Comparison of ENCODE assay signal across 8 cellular contexts in the genomic region with DNA sequence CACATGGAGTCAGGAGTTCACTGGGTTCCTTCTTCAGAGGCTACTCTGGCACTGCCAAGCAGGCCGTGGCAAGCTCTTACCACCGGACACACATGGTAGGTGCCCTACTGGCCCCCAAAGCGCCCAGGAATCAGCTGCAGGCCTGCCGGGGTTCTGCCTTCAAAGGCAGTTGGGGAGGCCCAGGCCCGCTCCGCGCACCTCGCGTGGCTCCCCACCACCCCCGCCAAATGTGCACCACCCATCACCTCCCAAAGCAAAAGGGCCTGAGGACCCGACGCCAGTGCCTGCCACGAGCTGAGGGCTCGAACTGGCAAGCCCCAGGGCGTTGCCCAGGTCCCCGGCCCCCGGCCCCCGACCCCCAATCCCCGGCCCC. TPM values are rescaled to one million over a fixed set of nuclear protein-coding genes. Genes with fewer than 3 reads are reported as not detected.
DNase-seq lines count a peak whose midpoint lies in the region; ATAC-seq and TF ChIP-seq lines count a peak whose summit lies in the region.

No MANE protein-coding gene starts in this region.

- peaks cover 0 to 2% of the 10 kb centered on the region in 2 donors for H3K27me3 Mint-ChIP-seq in CD4-positive, alpha-beta memory T cell
- peaks cover 0 to 1% of the 10 kb centered on the region in 2 donors for H3K27me3 Mint-ChIP-seq in T-cell
- H3K27me3 Mint-ChIP-seq in effector memory CD8-positive, alpha-beta T cell = no peaks in the 10 kb centered on the region

- CTCF ChIA-PET in CD4-positive, alpha-beta memory T cell (lab: Charles Lee; ENCODE audit: partially characterized antibody) = interaction anchor here (1.2 kb wide), 1 partner anchor 143 kb away, joined by 5 read pairs; no protein-coding TSS in a partner anchor
- CTCF ChIA-PET in T-cell (lab: Charles Lee) = interaction anchor here in 1 of 2 donors (0.9 kb wide), 2 partner anchors 326 to 372 kb away, joined by 3 to 4 read pairs; no protein-coding TSS in a partner anchor

- H2AFZ ChIP-seq in neural cell (ENCODE audit: low read depth, low read length) = no peak overlapping the region

- H3K36me3 ChIP-seq in CD4-positive, alpha-beta memory T cell (ENCODE audit: insufficient read depth, low read length) = no peaks in the 10 kb centered on the region
- no peaks in the 10 kb centered on the region for H3K36me3 ChIP-seq in neural cell (ENCODE audit: insufficient read depth, low read length)

- peak overlapping the region; percentile 84 for H3K9ac ChIP-seq in neural cell (ENCODE audit: low read length)

- intact Hi-C loops in CD4-positive, alpha-beta memory T cell (cut with micrococcal nuclease) = loop anchor here (5.0 to 10.0 kb wide), 3 partner anchors 83 to 1140 kb away; partner anchors contain the start of gene ULK4

- no peaks in the 10 kb centered on the region for H3K79me2 ChIP-seq in neural cell (replicated peaks; ENCODE audit: insufficient read depth, low read length)

- peak in 2 of 5 donors; percentile 9 to 21 for DNase-seq in CD4-positive, alpha-beta memory T cell
- DNase-seq in T-cell (peak in 15 of 34 experiments; percentile 3 to 33 (median 8)), NCI-H526 treated with DMSO at 0.1 percent for 48 hours (lab: John Stamatoyannopoulos, UW) (no peak), NOMO-1 treated with DMSO at 0.1 percent for 48 hours (lab: John Stamatoyannopoulos, UW; ENCODE audit: unreplicated experiment) (no peak), NCI-H146 treated with DMSO at 0.1 percent for 48 hours (lab: John Stamatoyannopoulos, UW; ENCODE audit: unreplicated experiment) (no peak)
- no peak for DNase-seq in effector memory CD8-positive, alpha-beta T cell

- no peaks in the 10 kb centered on the region for H3K9me3 Mint-ChIP-seq in CD4-positive, alpha-beta memory T cell
- H3K9me3 Mint-ChIP-seq in T-cell = no peaks in the 10 kb centered on the region
- H3K9me3 Mint-ChIP-seq in effector memory CD8-positive, alpha-beta T cell = no peaks in the 10 kb centered on the region

- no peak for TF ChIP-seq RAD21 in neural cell (conservative IDR thresholded peaks at IDR 0.05)

- TF ChIP-seq EP300 in neural cell (conservative IDR thresholded peaks at IDR 0.05; ENCODE audit: poor library complexity, severe bottlenecking) = no peak

- peak overlapping the region; percentile 70 for H3K4me2 ChIP-seq in neural cell (ENCODE audit: low read length)

- peak; percentile 5 to 33 (median 26) for ATAC-seq in T-cell (replicated peaks in 1 of 4)
- peak; percentile 14 for ATAC-seq in effector memory CD8-positive, alpha-beta T cell (replicated peaks)
- no peak for ATAC-seq in GM18505 (IDR thresholded peaks at IDR 0.05; ENCODE audit: unreplicated experiment)

- peaks cover 0 to 3% of the 10 kb centered on the region in 2 donors for H3K36me3 Mint-ChIP-seq in CD4-positive, alpha-beta memory T cell
- peaks cover 6% of the 10 kb centered on the region for H3K36me3 Mint-ChIP-seq in T-cell
- H3K36me3 Mint-ChIP-seq in effector memory CD8-positive, alpha-beta T cell (ENCODE audit: insufficient read depth) = no peaks in the 10 kb centered on the region

- H3K9me3 ChIP-seq in CD4-positive, alpha-beta memory T cell (ENCODE audit: control insufficient read depth in 1 of 2, low read length in 2 of 2) = no peaks in the 10 kb centered on the region
- no peaks in the 10 kb centered on the region for H3K9me3 ChIP-seq in neural cell (ENCODE audit: low read length)

- H3K27me3 ChIP-seq in CD4-positive, alpha-beta memory T cell (ENCODE audit: insufficient read depth, low read length) = no peaks in the 10 kb centered on the region
- H3K27me3 ChIP-seq in neural cell (ENCODE audit: insufficient read depth, low read depth, low read length) = no peaks in the 10 kb centered on the region

- H3K4me1 Mint-ChIP-seq in CD4-positive, alpha-beta memory T cell = peaks cover 13 to 22% (median 14%) of the 10 kb centered on the region in 4 donors
- H3K4me1 Mint-ChIP-seq in T-cell = peaks cover 22 to 27% (median 23%) of the 10 kb centered on the region in 3 donors
- peaks cover 8 to 12% of the 10 kb centered on the region in 2 donors for H3K4me1 Mint-ChIP-seq in effector memory CD8-positive, alpha-beta T cell (ENCODE audit: low read depth in 2 of 2)

- POLR2A ChIA-PET in CD4-positive, alpha-beta memory T cell (lab: Charles Lee; ENCODE audit: partially characterized antibody) = interaction anchor here (1.0 to 1.2 kb wide), 3 partner anchors 81 to 143 kb away, joined by 3 to 4 read pairs (median 3); no protein-coding TSS in a partner anchor
- POLR2A ChIA-PET in T-cell (lab: Charles Lee) = interaction anchor here in 1 of 2 donors (0.7 kb wide), 1 partner anchor 596 kb away, joined by 9 read pairs; no protein-coding TSS in a partner anchor

- H3K27ac Mint-ChIP-seq in CD4-positive, alpha-beta memory T cell = peak overlapping the region in 2 of 7 donors; percentile 57
- H3K27ac Mint-ChIP-seq in T-cell = peak overlapping the region in 1 of 2 donors; percentile 23
- no peak overlapping the region for H3K27ac Mint-ChIP-seq in effector memory CD8-positive, alpha-beta T cell

- H3K4me3 ChIP-seq in CD4-positive, alpha-beta memory T cell (ENCODE audit: low read length in 2 of 2) = peak overlapping the region in 1 of 2 donors; percentile 12
- H3K4me3 ChIP-seq in neural cell (ENCODE audit: low read length) = peak overlapping the region; percentile 90

- no peak for TF ChIP-seq POLR2A in GM18505 (IDR thresholded peaks at IDR 0.05; ENCODE audit: borderline replicate concordance, extremely low read depth, insufficient read depth, insufficient read length)

- no peaks in the 10 kb centered on the region for H4K20me1 ChIP-seq in neural cell (ENCODE audit: insufficient read depth)

- H3K4me3 Mint-ChIP-seq in CD4-positive, alpha-beta memory T cell = peak overlapping the region; percentile 66 to 82 (median 72)
- H3K4me3 Mint-ChIP-seq in T-cell = peak overlapping the region; percentile 67 to 78 (median 74)
- peak overlapping the region; percentile 68 to 75 for H3K4me3 Mint-ChIP-seq in effector memory CD8-positive, alpha-beta T cell

- no peak overlapping the region for H3K27ac ChIP-seq in CD4-positive, alpha-beta memory T cell (ENCODE audit: low read depth, low read length)
- H3K27ac ChIP-seq in neural cell (ENCODE audit: low read length) = no peak overlapping the region

- no peaks in the 10 kb centered on the region for H3K9me2 ChIP-seq in neural cell (ENCODE audit: insufficient read depth, low read length)

- TF ChIP-seq CTCF in neural cell (IDR thresholded peaks at IDR 0.05; ENCODE audit: poor library complexity, severe bottlenecking) = no peak

- peaks cover 21% of the 10 kb centered on the region for H3K4me1 ChIP-seq in CD4-positive, alpha-beta memory T cell (ENCODE audit: insufficient read depth, low read length)

- no peaks in the 10 kb centered on the region for H3F3A ChIP-seq in neural cell (ENCODE audit: insufficient read depth, low read length, poor library complexity, severe bottlenecking)

TF ChIP-seq in neural cell, 6 proteins besides CTCF, POLR2A, EP300 and RAD21:
- TF ChIP-seq, protein P1, sequence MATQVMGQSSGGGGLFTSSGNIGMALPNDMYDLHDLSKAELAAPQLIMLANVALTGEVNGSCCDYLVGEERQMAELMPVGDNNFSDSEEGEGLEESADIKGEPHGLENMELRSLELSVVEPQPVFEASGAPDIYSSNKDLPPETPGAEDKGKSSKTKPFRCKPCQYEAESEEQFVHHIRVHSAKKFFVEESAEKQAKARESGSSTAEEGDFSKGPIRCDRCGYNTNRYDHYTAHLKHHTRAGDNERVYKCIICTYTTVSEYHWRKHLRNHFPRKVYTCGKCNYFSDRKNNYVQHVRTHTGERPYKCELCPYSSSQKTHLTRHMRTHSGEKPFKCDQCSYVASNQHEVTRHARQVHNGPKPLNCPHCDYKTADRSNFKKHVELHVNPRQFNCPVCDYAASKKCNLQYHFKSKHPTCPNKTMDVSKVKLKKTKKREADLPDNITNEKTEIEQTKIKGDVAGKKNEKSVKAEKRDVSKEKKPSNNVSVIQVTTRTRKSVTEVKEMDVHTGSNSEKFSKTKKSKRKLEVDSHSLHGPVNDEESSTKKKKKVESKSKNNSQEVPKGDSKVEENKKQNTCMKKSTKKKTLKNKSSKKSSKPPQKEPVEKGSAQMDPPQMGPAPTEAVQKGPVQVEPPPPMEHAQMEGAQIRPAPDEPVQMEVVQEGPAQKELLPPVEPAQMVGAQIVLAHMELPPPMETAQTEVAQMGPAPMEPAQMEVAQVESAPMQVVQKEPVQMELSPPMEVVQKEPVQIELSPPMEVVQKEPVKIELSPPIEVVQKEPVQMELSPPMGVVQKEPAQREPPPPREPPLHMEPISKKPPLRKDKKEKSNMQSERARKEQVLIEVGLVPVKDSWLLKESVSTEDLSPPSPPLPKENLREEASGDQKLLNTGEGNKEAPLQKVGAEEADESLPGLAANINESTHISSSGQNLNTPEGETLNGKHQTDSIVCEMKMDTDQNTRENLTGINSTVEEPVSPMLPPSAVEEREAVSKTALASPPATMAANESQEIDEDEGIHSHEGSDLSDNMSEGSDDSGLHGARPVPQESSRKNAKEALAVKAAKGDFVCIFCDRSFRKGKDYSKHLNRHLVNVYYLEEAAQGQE (IDR thresholded peaks at IDR 0.05; ENCODE audit: borderline replicate concordance) = no peak
- TF ChIP-seq POLR2AphosphoS5 (IDR thresholded peaks at IDR 0.05) = no peak

RNA-seq across cellular contexts. Expression of gene POMGNT2, which starts 0.7 kb away (rescaled TPM):
- 1 to 10 TPM; 5.4 TPM for total RNA-seq in CD4-positive, alpha-beta memory T cell
- polyA plus RNA-seq in CD4-positive, alpha-beta memory T cell = 1 to 10 TPM; 6.5 to 8.1 TPM
- 1 to 10 TPM; 4.6 to 6.3 (median 5.6) TPM for total RNA-seq in T-cell
- polyA plus RNA-seq in neural cell = 25.7 and 29.8 TPM in 2 replicates
- polyA minus RNA-seq in neural cell = 23.9 and 25.5 TPM in 2 replicates
